23 cellular contexts compared by ENCODE assay signal in the genomic region with DNA sequence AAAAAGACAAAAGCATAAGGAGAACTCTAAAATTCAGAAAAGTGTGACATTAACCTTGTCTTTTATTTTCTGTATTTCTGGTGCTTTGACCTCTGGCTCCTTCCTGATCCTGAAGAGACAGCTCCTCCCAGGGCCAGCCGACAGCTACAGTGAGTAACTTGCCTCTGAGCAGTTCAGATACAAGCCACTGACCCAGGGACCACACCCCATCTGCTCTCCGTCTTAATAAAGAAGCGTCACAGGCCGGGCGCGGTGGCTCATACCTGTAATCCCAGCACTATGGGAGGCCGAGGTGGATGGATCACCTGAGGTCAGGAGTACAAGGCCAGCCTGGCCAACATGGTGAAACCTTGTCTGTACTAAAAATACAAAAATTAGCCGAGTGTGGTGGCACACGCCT. TPM values are rescaled to one million over a fixed set of nuclear protein-coding genes. Genes with fewer than 3 reads are reported as not detected.
"Had no signal": no experiment of that assay in that cellular context is flagged by ENCODE, and none has a peak within 500 bp of the region (broad histone marks: within the 10 kb centered on the region; RNA-seq: fewer than 3 reads in every experiment).

No MANE protein-coding gene starts in this region.

- H3K9me3 ChIP-seq: adrenal gland, right atrium auricular region, suprapubic skin, transverse colon had no signal

- H3K4me1 ChIP-seq: adrenal gland, right atrium auricular region had no signal

- H3K4me3 ChIP-seq: adrenal gland, right atrium auricular region, suprapubic skin, transverse colon had no signal

- H3K4me3 Mint-ChIP-seq: activated T-helper 1 cell treated with anti-CD3 and anti-CD28 coated beads, Interleukin-12 subunit alpha, Interleukin-12 subunit beta, Interleukin-2, Interleukin-4 antibody, amounts not matched to agents 30 ng/mL and 10 ng/mL and 1 ng/mL, durations not matched to agents 14 hours and 24 hours and 36 hours; effector memory CD8-positive, alpha-beta T cell; naive B cell; neural crest cell; stimulated activated naive CD8-positive, alpha-beta T cell treated with anti-CD3 and anti-CD28 coated beads, Interleukin-15, amount 100 ng/mL, for 72 hours; T-helper 1 cell treated with Interleukin-12 subunit alpha and Interleukin-12 subunit beta and Interleukin-4 antibody, amounts not matched to agents 30 μg/mL and 1 μg/mL, for 36 hours had no signal

- H3K27ac Mint-ChIP-seq: activated naive CD4-positive, alpha-beta T cell treated with anti-CD3 and anti-CD28 coated beads, Interleukin-2, amount 50 U/mL, for 72 hours; activated T-helper 1 cell treated with anti-CD3 and anti-CD28 coated beads, Interleukin-12 subunit alpha, Interleukin-12 subunit beta, Interleukin-2, Interleukin-4 antibody, amounts not matched to agents 30 ng/mL and 10 ng/mL and 1 ng/mL, durations not matched to agents 14 hours and 24 hours and 36 hours; effector memory CD8-positive, alpha-beta T cell; naive B cell; progenitor cell of endocrine pancreas; T-helper 1 cell treated with Interleukin-12 subunit alpha and Interleukin-12 subunit beta and Interleukin-4 antibody, amounts not matched to agents 30 μg/mL and 1 μg/mL, for 36 hours had no signal

- H3K9me3 Mint-ChIP-seq: activated naive CD4-positive, alpha-beta T cell treated with anti-CD3 and anti-CD28 coated beads, Interleukin-2, amount 50 U/mL, for 72 hours; activated T-helper 1 cell treated with anti-CD3 and anti-CD28 coated beads, Interleukin-12 subunit alpha, Interleukin-12 subunit beta, Interleukin-2, Interleukin-4 antibody, amounts not matched to agents 30 ng/mL and 10 ng/mL and 1 ng/mL, durations not matched to agents 14 hours and 24 hours and 36 hours; effector memory CD8-positive, alpha-beta T cell; neural crest cell; stimulated activated naive CD8-positive, alpha-beta T cell treated with anti-CD3 and anti-CD28 coated beads, Interleukin-15, amount 100 ng/mL, for 72 hours; T-helper 1 cell treated with Interleukin-12 subunit alpha and Interleukin-12 subunit beta and Interleukin-4 antibody, amounts not matched to agents 30 μg/mL and 1 μg/mL, for 36 hours had no signal

- H3K27ac ChIP-seq: adrenal gland, foreskin keratinocyte, right atrium auricular region, suprapubic skin, transverse colon had no signal

- H3K36me3 ChIP-seq: adrenal gland, right atrium auricular region, suprapubic skin, transverse colon had no signal

- ATAC-seq: activated naive CD4-positive, alpha-beta T cell treated with anti-CD3 and anti-CD28 coated beads, Interleukin-2, amount 50 U/mL, for 72 hours; effector memory CD8-positive, alpha-beta T cell; foreskin keratinocyte; left ventricle myocardium superior; stimulated activated naive CD8-positive, alpha-beta T cell treated with anti-CD3 and anti-CD28 coated beads, Interleukin-15, amount 100 ng/mL, for 72 hours had no signal

- DNase-seq: activated CD4-positive, alpha-beta T cell treated with anti-CD3 and anti-CD28 coated beads, Interleukin-2, amount 50 U/mL, for 4 hours; activated gamma-delta T cell treated with Interleukin-2 at 50 U/mL for 16 hours; adrenal gland; effector memory CD8-positive, alpha-beta T cell; foreskin keratinocyte; left ventricle myocardium superior; naive B cell; stimulated activated CD4-positive, alpha-beta T cell treated with anti-CD3 and anti-CD28 coated beads, Interleukin-15, amount 100 ng/mL, for 24 hours; stimulated activated CD4-positive, alpha-beta T cell treated with anti-CD3 and anti-CD28 coated beads, Interleukin-2, amount 100 ng/mL, for 48 hours; stimulated activated naive CD8-positive, alpha-beta T cell treated with anti-CD3 and anti-CD28 coated beads, Interleukin-15, amount 100 ng/mL, for 72 hours; transverse colon had no signal

- H3K27me3 Mint-ChIP-seq: stimulated activated naive CD8-positive, alpha-beta T cell treated with anti-CD3 and anti-CD28 coated beads, Interleukin-15, amount 100 ng/mL, for 72 hours had no signal

- H3K27me3 ChIP-seq: right atrium auricular region had no signal

- H3K36me3 Mint-ChIP-seq: activated naive CD4-positive, alpha-beta T cell treated with anti-CD3 and anti-CD28 coated beads, Interleukin-2, amount 50 U/mL, for 72 hours; naive B cell had no signal

RNA-seq across cellular contexts. Expression of a gene that starts 6.5 kb away (rescaled TPM):
- total RNA-seq: activated T-helper 1 cell treated with anti-CD3 and anti-CD28 coated beads, Interleukin-12 subunit alpha, Interleukin-12 subunit beta, Interleukin-2, Interleukin-4 antibody, amounts not matched to agents 30 ng/mL and 10 ng/mL and 1 ng/mL, durations not matched to agents 14 hours and 24 hours and 36 hours; adrenal gland; dermis microvascular lymphatic vessel endothelial cell; foreskin keratinocyte; progenitor cell of endocrine pancreas; transverse colon had no signal
- polyA plus RNA-seq: foreskin keratinocyte, keratinocyte had no signal

RNA-seq across cellular contexts. Expression of a gene that starts 11.0 kb away (rescaled TPM):
- total RNA-seq: activated CD8-positive, alpha-beta memory T cell treated with anti-CD3 and anti-CD28 coated beads for 36 hours; activated naive CD4-positive, alpha-beta T cell treated with anti-CD3 and anti-CD28 coated beads, Interleukin-2, amount 50 U/mL, for 72 hours; activated T-helper 1 cell treated with anti-CD3 and anti-CD28 coated beads, Interleukin-12 subunit alpha, Interleukin-12 subunit beta, Interleukin-2, Interleukin-4 antibody, amounts not matched to agents 30 ng/mL and 10 ng/mL and 1 ng/mL, durations not matched to agents 14 hours and 24 hours and 36 hours; mononuclear cell; neural crest cell had no signal
- polyA plus RNA-seq: keratinocyte had no signal

RNA-seq across cellular contexts. Expression of a gene that starts 20.7 kb away (rescaled TPM):
- total RNA-seq: activated CD8-positive, alpha-beta memory T cell treated with anti-CD3 and anti-CD28 coated beads for 36 hours; activated naive CD4-positive, alpha-beta T cell treated with anti-CD3 and anti-CD28 coated beads, Interleukin-2, amount 50 U/mL, for 72 hours; activated T-helper 1 cell treated with anti-CD3 and anti-CD28 coated beads, Interleukin-12 subunit alpha, Interleukin-12 subunit beta, Interleukin-2, Interleukin-4 antibody, amounts not matched to agents 30 ng/mL and 10 ng/mL and 1 ng/mL, durations not matched to agents 14 hours and 24 hours and 36 hours; adrenal gland; dermis microvascular lymphatic vessel endothelial cell; foreskin keratinocyte; left ventricle myocardium superior; mononuclear cell; neural crest cell; omental fat pad; progenitor cell of endocrine pancreas; right atrium auricular region; suprapubic skin; transverse colon had no signal
- polyA plus RNA-seq: adrenal gland, foreskin keratinocyte, keratinocyte had no signal
